Comparison of ENCODE assay signal across 8 cellular contexts in the genomic region with DNA sequence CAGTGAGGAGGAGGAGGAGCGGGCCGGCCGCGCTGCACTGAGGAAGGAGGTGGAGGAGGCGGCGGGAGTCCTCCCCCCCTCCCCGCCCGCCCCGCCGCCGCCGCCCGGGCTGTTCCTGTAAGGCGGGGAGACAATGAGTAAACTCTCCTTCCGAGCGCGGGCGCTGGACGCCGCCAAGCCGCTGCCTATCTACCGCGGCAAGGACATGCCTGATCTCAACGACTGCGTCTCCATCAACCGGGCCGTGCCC. TPM values are rescaled to one million over a fixed set of nuclear protein-coding genes. Genes with fewer than 3 reads are reported as not detected.
DNase-seq lines count a peak whose midpoint lies in the region; ATAC-seq and TF ChIP-seq lines count a peak whose summit lies in the region.

No MANE protein-coding gene starts in this region.

- peak overlapping the region; percentile 90 for H3K27ac ChIP-seq in ACC112 (ENCODE audit: low read depth, low read length)
- peak overlapping the region; percentile 99 to 100 for H3K27ac ChIP-seq in ascending aorta
- H3K27ac ChIP-seq in thymus (ENCODE audit: low read depth): peak overlapping the region; percentile 99

- intact Hi-C loops in ascending aorta (cut with DNase I) (loop anchor here (1.0 to 10.0 kb wide), 5 partner anchors 136 to 1840 kb away; a partner anchor contains a TSS), left colon (cut with DNase I, micrococcal nuclease) (no loop called here)

- H3K9me3 ChIP-seq in ascending aorta (no peaks in the 10 kb centered on the region), thymus (ENCODE audit: control insufficient read depth) (no peaks in the 10 kb centered on the region)

- TF ChIP-seq CTCF in ascending aorta (IDR thresholded peaks at IDR 0.05): no peak

- H3K36me3 ChIP-seq in ACC112 (ENCODE audit: insufficient read depth, low read length) (no peaks in the 10 kb centered on the region), ascending aorta (no peaks in the 10 kb centered on the region), thymus (ENCODE audit: control insufficient read depth, insufficient read depth) (no peaks in the 10 kb centered on the region)

- ATAC-seq in GM19351 (IDR thresholded peaks at IDR 0.05; ENCODE audit: unreplicated experiment): peak; percentile 26
- ATAC-seq in HG03378 (IDR thresholded peaks at IDR 0.05; ENCODE audit: unreplicated experiment): peak; percentile 29
- peak; percentile 62 for ATAC-seq in left colon

- 0% methylated on average over 27 of the region's 27 CpGs for WGBS in thymus

- DNase-seq in ascending aorta (ENCODE audit: low spot score in 2 of 2) (no peak), left colon (no peak), CD1c-positive myeloid dendritic cell (ENCODE audit: extremely low spot score) (no peak), SIG-M5 (lab: John Stamatoyannopoulos, UW) (no peak)

- H2AFZ ChIP-seq in ACC112 (ENCODE audit: low read length, unreplicated experiment): peak overlapping the region; percentile 61

- H3K4me3 ChIP-seq in ACC112 (ENCODE audit: low read depth, low read length) (peak overlapping the region; percentile 89), ascending aorta (peak overlapping the region; percentile 89 to 98), thymus (ENCODE audit: low read length) (peak overlapping the region; percentile 80)

- H3K79me2 ChIP-seq in ACC112 (ENCODE audit: control insufficient read depth, insufficient read depth, low read length, unreplicated experiment): peaks cover 44% of the 10 kb centered on the region

- H3K4me1 ChIP-seq in ACC112 (ENCODE audit: control insufficient read depth, insufficient read depth, low read length, unreplicated experiment) (peaks cover 19% of the 10 kb centered on the region), ascending aorta (peaks cover 0 to 12% of the 10 kb centered on the region in 2 donors), thymus (ENCODE audit: control insufficient read depth, insufficient read depth, low read length) (peaks cover 4% of the 10 kb centered on the region)

- H3K27me3 ChIP-seq in ACC112 (ENCODE audit: insufficient read depth, low read length): no peaks in the 10 kb centered on the region
- no peaks in the 10 kb centered on the region for H3K27me3 ChIP-seq in ascending aorta
- H3K27me3 ChIP-seq in thymus (ENCODE audit: control insufficient read depth, insufficient read depth): peaks cover 3% of the 10 kb centered on the region

RNA-seq across cellular contexts. Expression of a gene that starts 0.3 kb away (rescaled TPM):
- total RNA-seq in ascending aorta: 6.5 TPM
- total RNA-seq in left colon: 10 to 100 TPM; 19.7 to 25.4 TPM
- 14.8 TPM for polyA plus RNA-seq in thymus
